In the genomic region with DNA sequence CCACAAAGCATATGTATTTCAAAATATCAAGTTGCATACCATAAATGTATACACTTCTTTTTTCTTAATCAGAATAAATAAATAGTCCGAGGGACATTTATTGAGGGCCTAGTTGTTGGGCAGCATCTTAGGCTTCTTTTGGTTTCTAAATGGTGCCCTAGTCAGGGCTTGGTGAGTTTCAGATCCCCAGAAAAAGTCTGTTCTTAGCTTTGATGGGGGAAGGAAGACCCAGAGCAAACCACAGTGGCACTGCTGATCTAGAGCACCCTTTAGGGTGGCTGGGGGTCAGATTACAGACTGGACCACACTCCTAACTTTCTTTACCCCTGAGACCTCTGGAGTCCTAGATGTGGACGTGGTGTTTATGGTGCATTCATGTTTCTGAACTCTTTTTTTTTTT, we compare ENCODE assay signal across 14 cellular contexts.
DNase-seq lines count a peak whose midpoint lies in the region; ATAC-seq and TF ChIP-seq lines count a peak whose summit lies in the region.
"Had no signal": no experiment of that assay in that cellular context is flagged by ENCODE, and none has a peak within 500 bp of the region (broad histone marks: within the 10 kb centered on the region; RNA-seq: fewer than 3 reads in every experiment).

No MANE protein-coding gene starts in this region.

- DNase-seq in RWPE2 (ENCODE audit: low spot score) (no peak), Calu3 (no peak), NCI-H524 treated with DMSO at 0.1 percent for 48 hours (lab: John Stamatoyannopoulos, UW) (no peak), mesothelial cell of epicardium (ENCODE audit: low spot score in 2 of 2, unreplicated experiment in 2 of 2) (no peak), cortex of kidney (lab: John Stamatoyannopoulos, UW) (no peak)
- DNase-seq: activated CD4-positive, alpha-beta T cell treated with anti-CD3 and anti-CD28 coated beads, Interleukin-2, amount 10 ng/mL, durations not matched to agents 7 days and 5 days; ovary; stimulated activated CD4-positive, alpha-beta T cell treated with anti-CD3 and anti-CD28 coated beads, Interleukin-4, amount 100 ng/mL, for 1 hour; testis had no signal

- H3K36me3 Mint-ChIP-seq in Calu3 (ENCODE audit: insufficient read depth, unreplicated experiment) (no peaks in the 10 kb centered on the region), mesothelial cell of epicardium (no peaks in the 10 kb centered on the region)
- H3K36me3 Mint-ChIP-seq: activated naive CD8-positive, alpha-beta T cell had no signal

- H3K4me3 Mint-ChIP-seq in Calu3 (ENCODE audit: low read depth, unreplicated experiment) (no peak overlapping the region), mesothelial cell of epicardium (no peak overlapping the region)
- H3K4me3 Mint-ChIP-seq: activated CD4-positive, alpha-beta T cell treated with anti-CD3 and anti-CD28 coated beads, Interleukin-2, amount 10 ng/mL, durations not matched to agents 7 days and 5 days; activated naive CD8-positive, alpha-beta T cell had no signal

- H3K27ac ChIP-seq in RWPE2 (ENCODE audit: poor library complexity, severe bottlenecking), result peak overlapping the region; percentile 23
- H3K27ac ChIP-seq: ovary, testis had no signal

- H3K9me3 Mint-ChIP-seq in Calu3 (ENCODE audit: low read depth, unreplicated experiment) (no peaks in the 10 kb centered on the region), mesothelial cell of epicardium (no peaks in the 10 kb centered on the region)
- H3K9me3 Mint-ChIP-seq: activated CD4-positive, alpha-beta T cell treated with anti-CD3 and anti-CD28 coated beads, Interleukin-2, amount 10 ng/mL, durations not matched to agents 7 days and 5 days had no signal

- H3K9me3 ChIP-seq in RWPE2 (ENCODE audit: severe bottlenecking), result no peaks in the 10 kb centered on the region
- H3K9me3 ChIP-seq: ovary, testis had no signal

- H3K4me1 Mint-ChIP-seq in Calu3 (ENCODE audit: low read depth, unreplicated experiment), result no peaks in the 10 kb centered on the region
- H3K4me1 Mint-ChIP-seq in mesothelial cell of epicardium, result peaks cover 19% of the 10 kb centered on the region

- TF ChIP-seq CTCF in RWPE2 (IDR thresholded peaks at IDR 0.05; ENCODE audit: poor library complexity, severe bottlenecking), result no peak
- TF ChIP-seq CTCF in Calu3 (IDR thresholded peaks at IDR 0.05; ENCODE audit: unreplicated experiment), result no peak
- no peak for TF ChIP-seq CTCF in mesothelial cell of epicardium (IDR thresholded peaks at IDR 0.05; ENCODE audit: unreplicated experiment)

- H3K4me3 ChIP-seq in RWPE2 (ENCODE audit: severe bottlenecking), result no peak overlapping the region
- H3K4me3 ChIP-seq: lung, ovary, testis had no signal

- peaks cover 22% of the 10 kb centered on the region; the same call in 1 of the 2 replicates for H3K36me3 ChIP-seq in RWPE2 (ENCODE audit: low read depth)
- H3K36me3 ChIP-seq: ovary had no signal

- BruUV-seq in Calu3 (replicated peaks; lab: Mats Ljungman, UMichigan), result no TSS peak

- peaks cover 23% of the 10 kb centered on the region for H3K4me1 ChIP-seq in RWPE2 (ENCODE audit: insufficient read depth, poor library complexity, severe bottlenecking)

- H3K27me3 Mint-ChIP-seq in Calu3 (ENCODE audit: unreplicated experiment), result no peaks in the 10 kb centered on the region
- no peaks in the 10 kb centered on the region for H3K27me3 Mint-ChIP-seq in mesothelial cell of epicardium (ENCODE audit: low read depth)
- H3K27me3 Mint-ChIP-seq: activated CD4-positive, alpha-beta T cell treated with anti-CD3 and anti-CD28 coated beads, Interleukin-2, amount 10 ng/mL, durations not matched to agents 7 days and 5 days; activated naive CD8-positive, alpha-beta T cell had no signal

- CTCF ChIA-PET in Calu3 (lab: Charles Lee), result no interaction called here

- H3K27ac Mint-ChIP-seq in Calu3 (ENCODE audit: unreplicated experiment) (no peak overlapping the region), mesothelial cell of epicardium (no peak overlapping the region)
- H3K27ac Mint-ChIP-seq: activated CD4-positive, alpha-beta T cell treated with anti-CD3 and anti-CD28 coated beads, Interleukin-2, amount 10 ng/mL, durations not matched to agents 7 days and 5 days; activated naive CD8-positive, alpha-beta T cell had no signal

- no peaks in the 10 kb centered on the region for H3K27me3 ChIP-seq in RWPE2 (ENCODE audit: insufficient read depth, poor library complexity, severe bottlenecking)
- H3K27me3 ChIP-seq: ovary, testis had no signal

- intact Hi-C loops in Calu3 (cut with micrococcal nuclease; ENCODE audit: unreplicated experiment), result no loop called here

- peak; percentile 43 for ATAC-seq in GM18519 (IDR thresholded peaks at IDR 0.05; ENCODE audit: low FRiP score, unreplicated experiment)
- peak; percentile 90 for ATAC-seq in GM21447 (IDR thresholded peaks at IDR 0.05; ENCODE audit: unreplicated experiment)
- ATAC-seq in HG03139 (IDR thresholded peaks at IDR 0.05; ENCODE audit: unreplicated experiment), result peak; percentile 56
- no peak for ATAC-seq in RWPE2 (ENCODE audit: low read depth)
